In the genomic region with DNA sequence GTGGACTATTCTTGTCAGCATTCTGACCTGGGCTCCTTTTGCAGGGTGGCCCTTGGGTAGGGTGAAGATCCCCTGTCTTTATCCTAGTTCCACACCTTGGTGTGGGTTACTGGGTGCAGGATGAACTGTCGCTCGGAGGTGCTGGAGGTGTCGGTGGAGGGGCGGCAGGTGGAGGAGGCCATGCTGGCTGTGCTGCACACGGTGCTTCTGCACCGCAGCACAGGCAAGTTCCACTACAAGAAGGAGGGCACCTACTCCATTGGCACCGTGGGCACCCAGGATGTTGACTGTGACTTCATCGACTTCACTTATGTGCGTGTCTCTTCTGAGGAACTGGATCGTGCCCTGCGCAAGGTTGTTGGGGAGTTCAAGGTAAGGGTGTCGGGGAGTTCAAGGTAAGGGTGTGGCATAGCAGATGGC, we compare ENCODE assay signal across 19 cellular contexts. TPM values are rescaled to one million over a fixed set of nuclear protein-coding genes. Genes with fewer than 3 reads are reported as not detected.
A peak's percentile ranks its signal among the peaks of the same experiment; 100 is the strongest.
DNase-seq lines count a peak whose midpoint lies in the region; ATAC-seq and TF ChIP-seq lines count a peak whose summit lies in the region.
"Had no signal": no experiment of that assay in that cellular context is flagged by ENCODE, and none has a peak within 500 bp of the region (broad histone marks: within the 10 kb centered on the region; RNA-seq: fewer than 3 reads in every experiment).

No MANE protein-coding gene starts in this region.

- WGBS in IMR-90 (ENCODE audit: extremely low coverage in 2 of 2, insufficient read length in 1 of 2), 2 experiments: no CpG with 5 or more reads among the region's 12 CpGs

- peak overlapping the region; percentile 36 for H3K23ac ChIP-seq in IMR-90 (ENCODE audit: low read depth, low read length)

- H3K36me3 Mint-ChIP-seq in activated T-cell treated with anti-CD3 and anti-CD28 coated beads, Interleukin-2, amount 50 U/mL, for 24 hours (ENCODE audit: low read depth): peaks cover 76% of the 10 kb centered on the region
- H3K36me3 Mint-ChIP-seq in activated T-cell treated with anti-CD3 and anti-CD28 coated beads, Interleukin-2, amount 50 U/mL, for 4 hours (ENCODE audit: insufficient read depth): peaks cover 33% of the 10 kb centered on the region
- H3K36me3 Mint-ChIP-seq in activated T-helper 1 cell treated with anti-CD3 and anti-CD28 coated beads, Interleukin-12 subunit alpha, Interleukin-12 subunit beta, Interleukin-2, Interleukin-4 antibody, amounts not matched to agents 30 ng/mL and 10 ng/mL and 1 ng/mL, durations not matched to agents 14 hours and 24 hours and 36 hours (ENCODE audit: low read depth): peaks cover 42% of the 10 kb centered on the region
- H3K36me3 Mint-ChIP-seq in CD8-positive, alpha-beta memory T cell: peaks cover 0 to 73% (median 18%) of the 10 kb centered on the region in 3 donors

- H3K4ac ChIP-seq in IMR-90 (ENCODE audit: low read depth, low read length): no peak overlapping the region

- intact Hi-C loops in IMR-90 (cut with micrococcal nuclease): no loop called here
- intact Hi-C loops in activated T-helper 1 cell treated with anti-CD3 and anti-CD28 coated beads, Interleukin-12 subunit alpha, Interleukin-12 subunit beta, Interleukin-2, Interleukin-4 antibody, amounts not matched to agents 30 ng/mL and 10 ng/mL and 1 ng/mL, durations not matched to agents 14 hours and 24 hours and 36 hours (cut with micrococcal nuclease): no loop called here

- no peak overlapping the region for H2AFZ ChIP-seq in IMR-90 (replicated peaks; ENCODE audit: low read length, poor library complexity)

- H3K27ac ChIP-seq in IMR-90 (ENCODE audit: insufficient read depth, low read length) (no peak overlapping the region), caudate nucleus (ENCODE audit: low read depth, low read length) (peak overlapping the region; percentile 42)
- no peak overlapping the region for H3K27ac ChIP-seq in CD8-positive, alpha-beta memory T cell (ENCODE audit: low read depth, low read length)
- H3K27ac ChIP-seq: sigmoid colon had no signal

- no peak overlapping the region for H3K9ac ChIP-seq in IMR-90 (ENCODE audit: low read depth, low read length)
- H3K9ac ChIP-seq in skeletal muscle satellite cell (ENCODE audit: low read depth, low read length): no peak overlapping the region
- H3K9ac ChIP-seq: SK-N-SH had no signal

- H3K56ac ChIP-seq in IMR-90 (ENCODE audit: extremely low read depth, insufficient read depth, low read length): no peak overlapping the region

- POLR2A ChIA-PET in IMR-90 (lab: Charles Lee; ENCODE audit: unreplicated experiment): no interaction called here
- POLR2A ChIA-PET in CD8-positive, alpha-beta memory T cell (lab: Charles Lee): no interaction called here

- peaks cover 18 to 89% of the 10 kb centered on the region in 2 experiments for H3K79me1 ChIP-seq in IMR-90 (ENCODE audit: low read depth in 1 of 2, low read length in 2 of 2)

- dilution Hi-C loops in IMR-90 (cut with HindIII; ENCODE audit: low sequenced_read_pairs, unreplicated experiment): no loop called here

- peak overlapping the region; percentile 7 for H3K4me3 Mint-ChIP-seq in activated T-cell treated with anti-CD3 and anti-CD28 coated beads, Interleukin-2, amount 50 U/mL, for 24 hours
- no peak overlapping the region for H3K4me3 Mint-ChIP-seq in activated T-cell treated with anti-CD3 and anti-CD28 coated beads, Interleukin-2, amount 50 U/mL, for 4 hours
- no peak overlapping the region for H3K4me3 Mint-ChIP-seq in activated T-helper 1 cell treated with anti-CD3 and anti-CD28 coated beads, Interleukin-12 subunit alpha, Interleukin-12 subunit beta, Interleukin-2, Interleukin-4 antibody, amounts not matched to agents 30 ng/mL and 10 ng/mL and 1 ng/mL, durations not matched to agents 14 hours and 24 hours and 36 hours
- peak overlapping the region in 1 of 7 donors; percentile 27 for H3K4me3 Mint-ChIP-seq in CD8-positive, alpha-beta memory T cell
- H3K4me3 Mint-ChIP-seq: WTC11 had no signal

- ATAC-seq in activated T-cell treated with anti-CD3 and anti-CD28 coated beads, Interleukin-2, amount 50 U/mL, for 4 hours: no peak
- ATAC-seq in IMR-90 (ENCODE audit: low read depth) (no peak), HG03439 (IDR thresholded peaks at IDR 0.05; ENCODE audit: unreplicated experiment) (no peak)
- ATAC-seq: left lobe of liver, natural killer cell, WTC11 had no signal

- H3K27me3 Mint-ChIP-seq in activated T-cell treated with anti-CD3 and anti-CD28 coated beads, Interleukin-2, amount 50 U/mL, for 24 hours: no peaks in the 10 kb centered on the region
- no peaks in the 10 kb centered on the region for H3K27me3 Mint-ChIP-seq in activated T-cell treated with anti-CD3 and anti-CD28 coated beads, Interleukin-2, amount 50 U/mL, for 4 hours (ENCODE audit: low read depth)
- H3K27me3 Mint-ChIP-seq in activated T-helper 1 cell treated with anti-CD3 and anti-CD28 coated beads, Interleukin-12 subunit alpha, Interleukin-12 subunit beta, Interleukin-2, Interleukin-4 antibody, amounts not matched to agents 30 ng/mL and 10 ng/mL and 1 ng/mL, durations not matched to agents 14 hours and 24 hours and 36 hours (ENCODE audit: insufficient read depth): no peaks in the 10 kb centered on the region
- no peaks in the 10 kb centered on the region for H3K27me3 Mint-ChIP-seq in CD8-positive, alpha-beta memory T cell

- H4K5ac ChIP-seq in IMR-90 (ENCODE audit: low read depth, low read length): no peak overlapping the region

- H2AK5ac ChIP-seq in IMR-90 (ENCODE audit: low read depth, low read length): no peak overlapping the region

- peaks cover 86% of the 10 kb centered on the region for H4K20me1 ChIP-seq in IMR-90 (ENCODE audit: insufficient read depth, low read length)

- CTCF ChIA-PET in IMR-90 (lab: Yijun Ruan, JAX): interaction anchor here (0.7 to 2.9 kb wide), 2 partner anchors 41 to 48 kb away, joined by 3 to 14 read pairs; no protein-coding TSS in a partner anchor
- CTCF ChIA-PET in CD8-positive, alpha-beta memory T cell (lab: Charles Lee): interaction anchor here (1.1 to 25.6 kb wide), 3 partner anchors 8 to 47 kb away, joined by 3 to 580 read pairs (median 35); partner anchors contain the start of gene SMIM41

- H3K4me2 ChIP-seq in IMR-90 (ENCODE audit: low read depth, low read length): no peak overlapping the region
- peak overlapping the region; percentile 24 for H3K4me2 ChIP-seq in skeletal muscle satellite cell (ENCODE audit: low read length)
- H3K4me2 ChIP-seq: SK-N-SH had no signal

- H2BK120ac ChIP-seq in IMR-90 (ENCODE audit: low read depth, low read length): no peak overlapping the region

- no peak for TF ChIP-seq POLR2A in IMR-90 (IDR thresholded peaks at IDR 0.05; ENCODE audit: low read depth, low read length)

- H3K14ac ChIP-seq in IMR-90 (replicated peaks; ENCODE audit: low read depth, low read length): no peak overlapping the region

- H3K4me3 ChIP-seq in IMR-90 (ENCODE audit: insufficient read depth, low read depth, low read length): no peak overlapping the region
- no peak overlapping the region for H3K4me3 ChIP-seq in skeletal muscle satellite cell (ENCODE audit: low read length)
- H3K4me3 ChIP-seq in CD8-positive, alpha-beta memory T cell (ENCODE audit: low read length): no peak overlapping the region
- H3K4me3 ChIP-seq: sigmoid colon had no signal

- no peaks in the 10 kb centered on the region for H3K9me3 Mint-ChIP-seq in activated T-cell treated with anti-CD3 and anti-CD28 coated beads, Interleukin-2, amount 50 U/mL, for 24 hours
- H3K9me3 Mint-ChIP-seq in activated T-cell treated with anti-CD3 and anti-CD28 coated beads, Interleukin-2, amount 50 U/mL, for 4 hours: no peaks in the 10 kb centered on the region
- H3K9me3 Mint-ChIP-seq in activated T-helper 1 cell treated with anti-CD3 and anti-CD28 coated beads, Interleukin-12 subunit alpha, Interleukin-12 subunit beta, Interleukin-2, Interleukin-4 antibody, amounts not matched to agents 30 ng/mL and 10 ng/mL and 1 ng/mL, durations not matched to agents 14 hours and 24 hours and 36 hours: no peaks in the 10 kb centered on the region
- H3K9me3 Mint-ChIP-seq in CD8-positive, alpha-beta memory T cell: no peaks in the 10 kb centered on the region
- H3K9me3 Mint-ChIP-seq: natural killer cell, WTC11 had no signal

- in situ Hi-C loops in IMR-90 (cut with MboI; ENCODE audit: low sequenced_read_pairs): no loop called here

- H3K4me1 ChIP-seq in IMR-90 (ENCODE audit: control insufficient read depth, insufficient read depth, low read length) (peaks cover 15% of the 10 kb centered on the region), skeletal muscle satellite cell (ENCODE audit: control insufficient read depth, insufficient read depth, low read length) (peaks cover 52% of the 10 kb centered on the region)
- peaks cover 36% of the 10 kb centered on the region for H3K4me1 ChIP-seq in CD8-positive, alpha-beta memory T cell (ENCODE audit: insufficient read depth, low read length)

- no peak overlapping the region for H2BK20ac ChIP-seq in IMR-90 (ENCODE audit: low read depth, low read length)

- no peak overlapping the region for H4K91ac ChIP-seq in IMR-90 (ENCODE audit: insufficient read depth, low read depth, low read length)

- TF ChIP-seq RAD21 in IMR-90 (IDR thresholded peaks at IDR 0.05; ENCODE audit: low read length): no peak

- no peak for TF ChIP-seq CTCF in IMR-90 (conservative IDR thresholded peaks at IDR 0.05; ENCODE audit: low read depth, low read length)

- H2BK15ac ChIP-seq in IMR-90 (ENCODE audit: low read depth, low read length): no peak overlapping the region

- no peak overlapping the region for H2BK5ac ChIP-seq in IMR-90 (ENCODE audit: low read depth, low read length, poor library complexity, severe bottlenecking)

- DNase-seq in activated T-cell treated with anti-CD3 and anti-CD28 coated beads, Interleukin-2, amount 50 U/mL, for 24 hours: no peak
- no peak for DNase-seq in activated T-cell treated with anti-CD3 and anti-CD28 coated beads, Interleukin-2, amount 50 U/mL, for 4 hours
- no peak for DNase-seq in IMR-90
- peak in 2 of 61 donors; percentile 10 to 49 for DNase-seq in caudate nucleus (lab: John Stamatoyannopoulos, UW)
- DNase-seq in activated T-helper 1 cell treated with anti-CD3 and anti-CD28 coated beads, Interleukin-12 subunit alpha, Interleukin-12 subunit beta, Interleukin-2, Interleukin-4 antibody, amounts not matched to agents 30 ng/mL and 10 ng/mL and 1 ng/mL, durations not matched to agents 14 hours and 24 hours and 36 hours (ENCODE audit: low spot score): no peak
- DNase-seq in CD8-positive, alpha-beta memory T cell: no peak
- DNase-seq: ACHN, anterior cingulate cortex, DMS 273 treated with DMSO at 0.1 percent for 48 hours, GOT3, hypothalamus, natural killer cell, NCI-H1417 treated with DMSO at 0.1 percent for 48 hours, sigmoid colon, SK-N-SH had no signal

- H3K27me3 ChIP-seq in IMR-90 (ENCODE audit: control insufficient read depth, insufficient read depth, low read length): no peaks in the 10 kb centered on the region
- no peaks in the 10 kb centered on the region for H3K27me3 ChIP-seq in skeletal muscle satellite cell (ENCODE audit: control insufficient read depth, insufficient read depth, low read length)
- H3K27me3 ChIP-seq in CD8-positive, alpha-beta memory T cell (ENCODE audit: insufficient read depth, low read length, poor library complexity, severe bottlenecking): no peaks in the 10 kb centered on the region
- H3K27me3 ChIP-seq: sigmoid colon had no signal

- peak overlapping the region; percentile 62 for H2AK9ac ChIP-seq in IMR-90 (replicated peaks; ENCODE audit: low read depth, low read length, poor library complexity)

- H3K9me1 ChIP-seq in IMR-90 (ENCODE audit: insufficient read depth, low read length): peaks cover 31% of the 10 kb centered on the region

- H3K4me1 Mint-ChIP-seq in activated T-cell treated with anti-CD3 and anti-CD28 coated beads, Interleukin-2, amount 50 U/mL, for 24 hours (ENCODE audit: low read depth): peaks cover 51% of the 10 kb centered on the region
- peaks cover 49% of the 10 kb centered on the region for H3K4me1 Mint-ChIP-seq in activated T-cell treated with anti-CD3 and anti-CD28 coated beads, Interleukin-2, amount 50 U/mL, for 4 hours (ENCODE audit: low read depth)
- H3K4me1 Mint-ChIP-seq in activated T-helper 1 cell treated with anti-CD3 and anti-CD28 coated beads, Interleukin-12 subunit alpha, Interleukin-12 subunit beta, Interleukin-2, Interleukin-4 antibody, amounts not matched to agents 30 ng/mL and 10 ng/mL and 1 ng/mL, durations not matched to agents 14 hours and 24 hours and 36 hours (ENCODE audit: low read depth): peaks cover 46% of the 10 kb centered on the region
- H3K4me1 Mint-ChIP-seq in CD8-positive, alpha-beta memory T cell: peaks cover 40 to 58% (median 55%) of the 10 kb centered on the region in 3 donors

- no TSS peak for BruUV-seq in IMR-90 (replicated peaks; lab: Mats Ljungman, UMichigan)

- no peak overlapping the region for H3K18ac ChIP-seq in IMR-90 (ENCODE audit: low read depth, low read length)

- peak overlapping the region; percentile 67 for H3K27ac Mint-ChIP-seq in activated T-cell treated with anti-CD3 and anti-CD28 coated beads, Interleukin-2, amount 50 U/mL, for 24 hours
- H3K27ac Mint-ChIP-seq in activated T-helper 1 cell treated with anti-CD3 and anti-CD28 coated beads, Interleukin-12 subunit alpha, Interleukin-12 subunit beta, Interleukin-2, Interleukin-4 antibody, amounts not matched to agents 30 ng/mL and 10 ng/mL and 1 ng/mL, durations not matched to agents 14 hours and 24 hours and 36 hours: no peak overlapping the region
- peak overlapping the region in 2 of 8 donors; percentile 48 to 52 for H3K27ac Mint-ChIP-seq in CD8-positive, alpha-beta memory T cell
- H3K27ac Mint-ChIP-seq: WTC11 had no signal

- H3K36me3 ChIP-seq in IMR-90 (ENCODE audit: control insufficient read depth, insufficient read depth, low read length): peaks cover 50% of the 10 kb centered on the region
- peaks cover 61% of the 10 kb centered on the region for H3K36me3 ChIP-seq in skeletal muscle satellite cell (ENCODE audit: insufficient read depth, low read length)
- H3K36me3 ChIP-seq in CD8-positive, alpha-beta memory T cell (ENCODE audit: insufficient read depth, low read length): peaks cover 28% of the 10 kb centered on the region

- no peaks in the 10 kb centered on the region for H3K9me3 ChIP-seq in IMR-90 (ENCODE audit: control insufficient read depth, insufficient read depth, low read length)
- H3K9me3 ChIP-seq in skeletal muscle satellite cell (replicated peaks; ENCODE audit: low read length): no peaks in the 10 kb centered on the region
- no peaks in the 10 kb centered on the region for H3K9me3 ChIP-seq in CD8-positive, alpha-beta memory T cell (ENCODE audit: low read length)
- H3K9me3 ChIP-seq: sigmoid colon, SK-N-SH had no signal

- H4K8ac ChIP-seq in IMR-90 (ENCODE audit: low read depth in 2 of 2, low read length in 2 of 2): no peak overlapping the region

RNA-seq across cellular contexts. Expression of gene ATG101, which starts 3.8 kb away (rescaled TPM):
- total RNA-seq in activated T-cell treated with anti-CD3 and anti-CD28 coated beads, Interleukin-2, amount 50 U/mL, for 4 hours: 10 to 100 TPM; 59.6 to 69.7 (median 62.0) TPM
- 158 and 167 TPM in 2 replicates for total RNA-seq in IMR-90 (2012; rRNA removed)
- polyA plus RNA-seq in IMR-90 (2012; rRNA removed): 93.9 and 113 TPM in 2 replicates
- 181 and 193 TPM in 2 replicates for polyA plus RNA-seq in IMR-90 (2012; cell fraction: cytosol; rRNA removed)
- polyA plus RNA-seq in IMR-90 (2012; cell fraction: nucleus; rRNA removed; ENCODE audit: low replicate concordance): 267 and 321 TPM in 2 replicates
- 45.9 and 56.3 TPM in 2 replicates for total RNA-seq in skeletal muscle satellite cell (2012; rRNA removed)
- total RNA-seq in activated T-helper 1 cell treated with anti-CD3 and anti-CD28 coated beads, Interleukin-12 subunit alpha, Interleukin-12 subunit beta, Interleukin-2, Interleukin-4 antibody, amounts not matched to agents 30 ng/mL and 10 ng/mL and 1 ng/mL, durations not matched to agents 14 hours and 24 hours and 36 hours: 56.2 and 63.3 TPM in 2 replicates
- 10 to 100 TPM; 49.7 to 56.2 TPM for total RNA-seq in CD8-positive, alpha-beta memory T cell
- 25.5 TPM for polyA plus RNA-seq in CD8-positive, alpha-beta memory T cell

RNA-seq across cellular contexts. Expression of gene SMIM41, which starts 6.0 kb away (rescaled TPM):
- not detected for total RNA-seq in activated T-cell treated with anti-CD3 and anti-CD28 coated beads, Interleukin-2, amount 50 U/mL, for 4 hours
- not detected in 2 replicates for total RNA-seq in IMR-90 (2012; rRNA removed)
- not detected in 2 replicates for polyA plus RNA-seq in IMR-90 (2012; rRNA removed)
- 0.04 and 0.17 TPM in 2 replicates for polyA plus RNA-seq in IMR-90 (2012; cell fraction: cytosol; rRNA removed)
- polyA plus RNA-seq in IMR-90 (2012; cell fraction: nucleus; rRNA removed; ENCODE audit: low replicate concordance): 0.14 and 0.45 TPM in 2 replicates
- total RNA-seq in skeletal muscle satellite cell (2012; rRNA removed): not detected in 2 replicates
- 0.44 TPM in 1 of 2 replicates, not detected in the other for total RNA-seq in activated T-helper 1 cell treated with anti-CD3 and anti-CD28 coated beads, Interleukin-12 subunit alpha, Interleukin-12 subunit beta, Interleukin-2, Interleukin-4 antibody, amounts not matched to agents 30 ng/mL and 10 ng/mL and 1 ng/mL, durations not matched to agents 14 hours and 24 hours and 36 hours
- not detected for total RNA-seq in CD8-positive, alpha-beta memory T cell
- not detected for polyA plus RNA-seq in CD8-positive, alpha-beta memory T cell
- total RNA-seq: left lobe of liver, natural killer cell, WTC11 had no signal
- polyA plus RNA-seq: SK-N-SH had no signal

RNA-seq across cellular contexts. Expression of gene NR4A1, which starts 22.3 kb away (rescaled TPM):
- 10 to 100 TPM; 26.0 to 34.5 (median 31.3) TPM for total RNA-seq in activated T-cell treated with anti-CD3 and anti-CD28 coated beads, Interleukin-2, amount 50 U/mL, for 4 hours
- total RNA-seq in IMR-90 (2012; rRNA removed): 6.6 and 23.1 TPM in 2 replicates
- polyA plus RNA-seq in IMR-90 (2012; rRNA removed): 34.1 and 120 TPM in 2 replicates
- 127 and 458 TPM in 2 replicates for polyA plus RNA-seq in IMR-90 (2012; cell fraction: cytosol; rRNA removed)
- 1,801 and 2,637 TPM in 2 replicates for polyA plus RNA-seq in IMR-90 (2012; cell fraction: nucleus; rRNA removed; ENCODE audit: low replicate concordance)
- total RNA-seq in skeletal muscle satellite cell (2012; rRNA removed): 1.1 and 1.5 TPM in 2 replicates
- 52.7 and 60.3 TPM in 2 replicates for total RNA-seq in activated T-helper 1 cell treated with anti-CD3 and anti-CD28 coated beads, Interleukin-12 subunit alpha, Interleukin-12 subunit beta, Interleukin-2, Interleukin-4 antibody, amounts not matched to agents 30 ng/mL and 10 ng/mL and 1 ng/mL, durations not matched to agents 14 hours and 24 hours and 36 hours
- total RNA-seq in CD8-positive, alpha-beta memory T cell: 10 to 100 TPM; 20.4 to 23.4 TPM
- polyA plus RNA-seq in CD8-positive, alpha-beta memory T cell: 0.84 TPM
